Comparison of ENCODE assay signal across 11 cellular contexts in genomic region chr10:101781984-101782810, GRCh38. TPM values are rescaled to one million over a fixed set of nuclear protein-coding genes. Genes with fewer than 3 reads are reported as not detected.
DNase-seq lines count a peak whose midpoint lies in the region; ATAC-seq lines count a peak whose summit lies in the region.
"Had no signal": no experiment of that assay in that cellular context is flagged by ENCODE, and none has a peak within 500 bp of the region (broad histone marks: within the 10 kb centered on the region; RNA-seq: fewer than 3 reads in every experiment).

No MANE protein-coding gene starts in this region.

- H3K4me1 ChIP-seq in thymus (ENCODE audit: control insufficient read depth, insufficient read depth, low read length): peaks cover 21% of the 10 kb centered on the region

- H3K4me3 ChIP-seq in thymus (ENCODE audit: low read length): peak overlapping the region; percentile 54

- H3K27me3 Mint-ChIP-seq in activated CD4-positive, alpha-beta T cell treated with anti-CD3 and anti-CD28 coated beads, Interleukin-2, amount 10 ng/mL, durations not matched to agents 24 days and 14 days: peaks cover 18% of the 10 kb centered on the region
- H3K27me3 Mint-ChIP-seq in activated naive CD4-positive, alpha-beta T cell treated with anti-CD3 and anti-CD28 coated beads, Interleukin-2, amount 10 ng/mL, durations not matched to agents 7 days and 5 days: peaks cover 30% of the 10 kb centered on the region

- H3K4me3 Mint-ChIP-seq in activated CD4-positive, alpha-beta T cell treated with anti-CD3 and anti-CD28 coated beads, Interleukin-2, amount 10 ng/mL, durations not matched to agents 24 days and 14 days: peak overlapping the region; percentile 100
- peak overlapping the region; percentile 97 for H3K4me3 Mint-ChIP-seq in activated naive CD4-positive, alpha-beta T cell treated with anti-CD3 and anti-CD28 coated beads, Interleukin-2, amount 10 ng/mL, durations not matched to agents 7 days and 5 days

- peak overlapping the region; percentile 99 for H3K27ac Mint-ChIP-seq in activated CD4-positive, alpha-beta T cell treated with anti-CD3 and anti-CD28 coated beads, Interleukin-2, amount 10 ng/mL, durations not matched to agents 24 days and 14 days
- no peak overlapping the region for H3K27ac Mint-ChIP-seq in activated naive CD4-positive, alpha-beta T cell treated with anti-CD3 and anti-CD28 coated beads, Interleukin-2, amount 10 ng/mL, durations not matched to agents 7 days and 5 days

- intact Hi-C loops in activated CD4-positive, alpha-beta T cell treated with anti-CD3 and anti-CD28 coated beads, Interleukin-2, amount 10 ng/mL, durations not matched to agents 24 days and 14 days (cut with micrococcal nuclease): loop anchor here (1.0 to 10.0 kb wide), 7 partner anchors 75 to 570 kb away; partner anchors contain the start of genes BTRC, DPCD, FBXW4 and HPS6

- H3K9me3 Mint-ChIP-seq in activated CD4-positive, alpha-beta T cell treated with anti-CD3 and anti-CD28 coated beads, Interleukin-2, amount 10 ng/mL, durations not matched to agents 24 days and 14 days: no peaks in the 10 kb centered on the region
- H3K9me3 Mint-ChIP-seq in activated naive CD4-positive, alpha-beta T cell treated with anti-CD3 and anti-CD28 coated beads, Interleukin-2, amount 10 ng/mL, durations not matched to agents 7 days and 5 days: no peaks in the 10 kb centered on the region

- H3K27ac ChIP-seq in thymus (ENCODE audit: low read depth): no peak overlapping the region

- H3K36me3 Mint-ChIP-seq in activated CD4-positive, alpha-beta T cell treated with anti-CD3 and anti-CD28 coated beads, Interleukin-2, amount 10 ng/mL, durations not matched to agents 24 days and 14 days (ENCODE audit: low read depth): peaks cover 59% of the 10 kb centered on the region
- H3K36me3 Mint-ChIP-seq in activated naive CD4-positive, alpha-beta T cell treated with anti-CD3 and anti-CD28 coated beads, Interleukin-2, amount 10 ng/mL, durations not matched to agents 7 days and 5 days: peaks cover 33% of the 10 kb centered on the region

- peaks cover 31% of the 10 kb centered on the region for H3K27me3 ChIP-seq in thymus (ENCODE audit: control insufficient read depth, insufficient read depth)

- no peak for ATAC-seq in HG03521 (IDR thresholded peaks at IDR 0.05; ENCODE audit: unreplicated experiment)

- peaks cover 47% of the 10 kb centered on the region for H3K4me1 Mint-ChIP-seq in activated CD4-positive, alpha-beta T cell treated with anti-CD3 and anti-CD28 coated beads, Interleukin-2, amount 10 ng/mL, durations not matched to agents 24 days and 14 days
- H3K4me1 Mint-ChIP-seq in activated naive CD4-positive, alpha-beta T cell treated with anti-CD3 and anti-CD28 coated beads, Interleukin-2, amount 10 ng/mL, durations not matched to agents 7 days and 5 days: peaks cover 68% of the 10 kb centered on the region

- CTCF ChIA-PET in activated naive CD4-positive, alpha-beta T cell treated with anti-CD3 and anti-CD28 coated beads, Interleukin-2, amount 10 ng/mL, durations not matched to agents 7 days and 5 days (lab: Charles Lee): interaction anchor here (0.9 to 7.3 kb wide), 17 partner anchors 8 to 569 kb away, joined by 3 to 192 read pairs (median 6); partner anchors contain the start of gene OGA

- no peak for DNase-seq in activated CD4-positive, alpha-beta T cell treated with anti-CD3 and anti-CD28 coated beads, Interleukin-2, amount 10 ng/mL, durations not matched to agents 24 days and 14 days
- DNase-seq in activated CD4-positive, alpha-beta T cell treated with anti-CD3 and anti-CD28 coated beads, Interleukin-2, amount 50 U/mL, for 1 hour: no peak
- DNase-seq in activated naive CD4-positive, alpha-beta T cell treated with anti-CD3 and anti-CD28 coated beads, Interleukin-2, amount 10 ng/mL, durations not matched to agents 7 days and 5 days: no peak
- DNase-seq in islet precursor cell: peak; percentile 49
- no peak for DNase-seq in COLO829 (ENCODE audit: low spot score)
- DNase-seq in HT-29 (ENCODE audit: low spot score): no peak

- peaks cover 19% of the 10 kb centered on the region for H3K36me3 ChIP-seq in thymus (ENCODE audit: control insufficient read depth, insufficient read depth)

- WGBS in thymus: 72% methylated on average over 17 of the region's 17 CpGs

- H3K9me3 ChIP-seq in thymus (ENCODE audit: control insufficient read depth): no peaks in the 10 kb centered on the region

RNA-seq across cellular contexts. Expression of gene NPM3, which starts 1.0 kb away (rescaled TPM):
- total RNA-seq in activated CD4-positive, alpha-beta T cell treated with anti-CD3 and anti-CD28 coated beads, Interleukin-2, amount 10 ng/mL, durations not matched to agents 24 days and 14 days: 172 and 175 TPM in 2 replicates
- polyA plus RNA-seq in thymus: 30.6 TPM
- total RNA-seq in HT-29 (2014; rRNA removed; shearing (Covaris generic)): 160 and 184 TPM in 2 replicates

RNA-seq across cellular contexts. Expression of gene FGF8, which starts 6.3 kb away (rescaled TPM):
- 0.35 TPM in 1 of 2 replicates, not detected in the other for total RNA-seq in activated CD4-positive, alpha-beta T cell treated with anti-CD3 and anti-CD28 coated beads, Interleukin-2, amount 10 ng/mL, durations not matched to agents 24 days and 14 days
- not detected for polyA plus RNA-seq in thymus
- not detected in 2 replicates for total RNA-seq in HT-29 (2014; rRNA removed; shearing (Covaris generic))
- total RNA-seq: Daoy, lower leg skin, M059J had no signal

RNA-seq across cellular contexts. Expression of gene OGA, which starts 36.0 kb away (rescaled TPM):
- total RNA-seq in activated CD4-positive, alpha-beta T cell treated with anti-CD3 and anti-CD28 coated beads, Interleukin-2, amount 10 ng/mL, durations not matched to agents 24 days and 14 days: 99.9 and 102 TPM in 2 replicates
- polyA plus RNA-seq in thymus: 154 TPM
- 42.9 and 43.2 TPM in 2 replicates for total RNA-seq in HT-29 (2014; rRNA removed; shearing (Covaris generic))
